18 cellular contexts compared by ENCODE assay signal in the genomic region with DNA sequence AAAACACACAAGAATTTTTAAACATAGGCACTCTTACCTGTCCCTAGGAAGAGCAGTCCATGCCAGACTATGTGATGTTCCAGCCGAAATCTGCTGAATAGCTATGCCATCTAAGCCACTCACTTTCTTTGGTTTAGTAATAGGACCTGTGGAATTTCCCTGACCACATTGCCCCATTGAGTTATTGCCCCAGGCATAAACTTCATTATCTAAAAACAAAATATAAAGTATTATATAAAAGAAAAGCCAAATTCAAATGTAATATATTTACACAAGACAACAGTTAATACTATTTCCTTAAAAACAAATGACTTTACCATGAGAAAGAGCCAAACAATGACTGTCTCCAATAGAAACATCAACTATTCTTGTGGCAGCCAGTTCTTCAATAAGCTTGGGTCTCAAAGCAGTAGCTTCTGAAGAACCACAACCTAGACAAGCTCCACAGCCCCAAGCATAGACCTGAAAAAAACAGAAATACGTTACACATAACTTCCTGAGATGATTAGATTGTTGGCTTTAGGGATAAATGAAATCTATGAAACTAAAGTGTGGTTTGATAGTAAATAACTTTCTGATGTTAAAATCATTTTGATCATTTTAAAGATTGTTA.
DNase-seq lines count a peak whose midpoint lies in the region; ATAC-seq and TF ChIP-seq lines count a peak whose summit lies in the region.
"Had no signal": no experiment of that assay in that cellular context is flagged by ENCODE, and none has a peak within 500 bp of the region (broad histone marks: within the 10 kb centered on the region; RNA-seq: fewer than 3 reads in every experiment).

No MANE protein-coding gene starts in this region.

- no peaks in the 10 kb centered on the region; a peak in 1 of 4 replicates for H3K79me1 ChIP-seq in IMR-90 (ENCODE audit: low read depth in 1 of 2, low read length in 2 of 2)

- H3K79me2 ChIP-seq in neural progenitor cell (ENCODE audit: low read depth), result no peaks in the 10 kb centered on the region

- H3K36me3 ChIP-seq in IMR-90 (ENCODE audit: control insufficient read depth, insufficient read depth, low read length) (peaks cover 28% of the 10 kb centered on the region), adipocyte (ENCODE audit: control insufficient read depth, insufficient read depth, low read length, severe bottlenecking) (peaks cover 80% of the 10 kb centered on the region), neural progenitor cell (peaks cover 11% of the 10 kb centered on the region)

- H3K27ac ChIP-seq in IMR-90 (ENCODE audit: insufficient read depth, low read length) (no peak overlapping the region), neural progenitor cell (peak overlapping the region; percentile 31)
- H3K27ac ChIP-seq: BLaER1 treated with 17β-estradiol and CSF1 and Interleukin-3, amounts not matched to agents 10 nM and 100 nM; Peyer's patch had no signal

- TF ChIP-seq RAD21 in IMR-90 (IDR thresholded peaks at IDR 0.05; ENCODE audit: low read length), result no peak

- H3K9me3 ChIP-seq in IMR-90 (ENCODE audit: control insufficient read depth, insufficient read depth, low read length), result peaks cover 8% of the 10 kb centered on the region
- H3K9me3 ChIP-seq in adipocyte (ENCODE audit: control insufficient read depth, low read length), result peaks cover 15% of the 10 kb centered on the region
- H3K9me3 ChIP-seq in neural progenitor cell (ENCODE audit: low read depth), result no peaks in the 10 kb centered on the region
- H3K9me3 ChIP-seq: Peyer's patch had no signal

- BruUV-seq in IMR-90 (replicated peaks; lab: Mats Ljungman, UMichigan), result no TSS peak

- CTCF ChIA-PET in IMR-90 (lab: Yijun Ruan, JAX), result no interaction called here

- H2AFZ ChIP-seq in IMR-90 (replicated peaks; ENCODE audit: low read length, poor library complexity), result no peak overlapping the region
- no peak overlapping the region for H2AFZ ChIP-seq in neural progenitor cell (replicated peaks)

- no peak overlapping the region for H2AK9ac ChIP-seq in IMR-90 (replicated peaks; ENCODE audit: low read depth, low read length, poor library complexity)

- H3K4ac ChIP-seq in IMR-90 (ENCODE audit: low read depth, low read length), result no peak overlapping the region

- no peak overlapping the region for H2BK120ac ChIP-seq in IMR-90 (ENCODE audit: low read depth, low read length)

- H2BK5ac ChIP-seq in IMR-90 (ENCODE audit: low read depth, low read length, poor library complexity, severe bottlenecking), result no peak overlapping the region

- H3K9me3 Mint-ChIP-seq in neural progenitor cell, result no peaks in the 10 kb centered on the region

- no peak overlapping the region for H3K4me3 Mint-ChIP-seq in neural progenitor cell

- ATAC-seq in IMR-90 (ENCODE audit: low read depth) (no peak), HG03469 (IDR thresholded peaks at IDR 0.05; ENCODE audit: unreplicated experiment) (no peak)
- ATAC-seq: Right ventricle myocardium inferior had no signal

- H3K14ac ChIP-seq in IMR-90 (replicated peaks; ENCODE audit: low read depth, low read length), result no peak overlapping the region; the same call in 1 of the 2 replicates

- no peak overlapping the region for H4K8ac ChIP-seq in IMR-90 (ENCODE audit: low read depth in 2 of 2, low read length in 2 of 2)

- no peaks in the 10 kb centered on the region for H3K4me1 Mint-ChIP-seq in neural progenitor cell

- intact Hi-C loops in IMR-90 (cut with micrococcal nuclease), result no loop called here

- no peak overlapping the region for H2BK20ac ChIP-seq in IMR-90 (ENCODE audit: low read depth, low read length)

- H3K4me3 ChIP-seq in IMR-90 (ENCODE audit: insufficient read depth, low read depth, low read length), result no peak overlapping the region
- no peak overlapping the region for H3K4me3 ChIP-seq in adipocyte (ENCODE audit: low read length)
- H3K4me3 ChIP-seq in neural progenitor cell, result no peak overlapping the region
- H3K4me3 ChIP-seq: BLaER1 treated with 17β-estradiol and CSF1 and Interleukin-3, amounts not matched to agents 10 nM and 100 nM; Peyer's patch had no signal

- no peak overlapping the region for H2BK15ac ChIP-seq in IMR-90 (ENCODE audit: low read depth, low read length)

- peaks cover 13% of the 10 kb centered on the region for H3F3A ChIP-seq in neural progenitor cell (ENCODE audit: low read depth)

- POLR2A ChIA-PET in IMR-90 (lab: Charles Lee; ENCODE audit: unreplicated experiment), result no interaction called here

- no peak overlapping the region for H4K91ac ChIP-seq in IMR-90 (ENCODE audit: insufficient read depth, low read depth, low read length)

- no peak overlapping the region for H4K5ac ChIP-seq in IMR-90 (ENCODE audit: low read depth, low read length)

- H3K9ac ChIP-seq in IMR-90 (ENCODE audit: low read depth, low read length) (no peak overlapping the region), adipocyte (ENCODE audit: low read length) (no peak overlapping the region), neural progenitor cell (no peak overlapping the region)
- H3K9ac ChIP-seq: BLaER1 treated with 17β-estradiol and CSF1 and Interleukin-3, amounts not matched to agents 10 nM and 100 nM had no signal

- H3K36me3 Mint-ChIP-seq in neural progenitor cell, result peaks cover 19% of the 10 kb centered on the region

- TF ChIP-seq CTCF in IMR-90 (conservative IDR thresholded peaks at IDR 0.05; ENCODE audit: low read depth, low read length) (no peak), neural progenitor cell (IDR thresholded peaks at IDR 0.05) (no peak)

- no peak overlapping the region for H3K18ac ChIP-seq in IMR-90 (ENCODE audit: low read depth, low read length)

- no peak overlapping the region for H3K27ac Mint-ChIP-seq in neural progenitor cell

- no peaks in the 10 kb centered on the region for H3K9me1 ChIP-seq in IMR-90 (ENCODE audit: insufficient read depth, low read length)

- H3K27me3 ChIP-seq in IMR-90 (ENCODE audit: control insufficient read depth, insufficient read depth, low read length) (no peaks in the 10 kb centered on the region), adipocyte (replicated peaks; ENCODE audit: control insufficient read depth, insufficient read depth, low read length) (no peaks in the 10 kb centered on the region), neural progenitor cell (no peaks in the 10 kb centered on the region)
- H3K27me3 ChIP-seq: BLaER1 treated with 17β-estradiol and CSF1 and Interleukin-3, amounts not matched to agents 10 nM and 100 nM; Peyer's patch had no signal

- H3K4me2 ChIP-seq in IMR-90 (ENCODE audit: low read depth, low read length) (no peak overlapping the region), neural progenitor cell (no peak overlapping the region)
- H3K4me2 ChIP-seq: BLaER1 treated with 17β-estradiol and CSF1 and Interleukin-3, amounts not matched to agents 10 nM and 100 nM had no signal

- dilution Hi-C loops in IMR-90 (cut with HindIII; ENCODE audit: low sequenced_read_pairs, unreplicated experiment), result no loop called here

- no CpG with 5 or more reads among the region's 2 CpGs for WGBS in IMR-90 (ENCODE audit: extremely low coverage in 2 of 2, insufficient read length in 1 of 2), 2 experiments

- peak; percentile 15 for DNase-seq in ELR (ENCODE audit: low read depth)
- peak; percentile 4 for DNase-seq in IMR-90
- peak; percentile 64 for DNase-seq in adipocyte (ENCODE audit: low read depth)
- no peak for DNase-seq in neural progenitor cell (ENCODE audit: low spot score)
- no peak for DNase-seq in anterior cingulate cortex (lab: John Stamatoyannopoulos, UW)
- no peak for DNase-seq in DMS153 treated with DMSO at 0.1 percent for 48 hours (lab: John Stamatoyannopoulos, UW; ENCODE audit: unreplicated experiment)
- DNase-seq: DMS79, Karpas-422, MM.1S, NCI-H1092, NCI-H146, NCI-H2029 treated with DMSO at 0.1 percent for 48 hours, NCI-H2171 treated with DMSO at 0.1 percent for 48 hours, NCI-H446, Peyer's patch had no signal

- no peak overlapping the region for H3K56ac ChIP-seq in IMR-90 (ENCODE audit: extremely low read depth, insufficient read depth, low read length)

- H3K4me1 ChIP-seq in IMR-90 (ENCODE audit: control insufficient read depth, insufficient read depth, low read length) (no peaks in the 10 kb centered on the region; the same call in 1 of the 2 replicates), adipocyte (ENCODE audit: control insufficient read depth, insufficient read depth, low read length) (no peaks in the 10 kb centered on the region), neural progenitor cell (no peaks in the 10 kb centered on the region)
- H3K4me1 ChIP-seq: BLaER1 treated with 17β-estradiol and CSF1 and Interleukin-3, amounts not matched to agents 10 nM and 100 nM; Peyer's patch had no signal

- no peak overlapping the region for H3K23ac ChIP-seq in IMR-90 (ENCODE audit: low read depth, low read length)

- no peak overlapping the region for H2AK5ac ChIP-seq in IMR-90 (ENCODE audit: low read depth, low read length)

- TF ChIP-seq POLR2A in IMR-90 (IDR thresholded peaks at IDR 0.05; ENCODE audit: low read depth, low read length), result no peak

- peaks cover 2% of the 10 kb centered on the region for H3K27me3 Mint-ChIP-seq in neural progenitor cell (ENCODE audit: insufficient read depth, low read depth)

- H4K20me1 ChIP-seq in IMR-90 (ENCODE audit: insufficient read depth, low read length), result no peaks in the 10 kb centered on the region
- H4K20me1 ChIP-seq in neural progenitor cell (ENCODE audit: low read depth), result no peaks in the 10 kb centered on the region

- in situ Hi-C loops in IMR-90 (cut with MboI; ENCODE audit: low sequenced_read_pairs), result no loop called here

TF ChIP-seq in IMR-90, 13 proteins besides CTCF, POLR2A, EP300 and RAD21 (continues in another document):
- no peak for TF ChIP-seq SMC3 (IDR thresholded peaks at IDR 0.05; ENCODE audit: low read depth, low read length)
- no peak for TF ChIP-seq NFE2L2 (IDR thresholded peaks at IDR 0.05; ENCODE audit: low read depth, low read length)
- TF ChIP-seq CEBPB (IDR thresholded peaks at IDR 0.05; ENCODE audit: low read depth, low read length), result no peak
- TF ChIP-seq BHLHE40 (IDR thresholded peaks at IDR 0.05; ENCODE audit: low read depth, low read length), result no peak
- TF ChIP-seq RCOR1 (IDR thresholded peaks at IDR 0.05; ENCODE audit: insufficient replicate concordance, low read length), result no peak
- TF ChIP-seq FOS (IDR thresholded peaks at IDR 0.05; ENCODE audit: low read depth, low read length), result no peak
- TF ChIP-seq, protein P1, sequence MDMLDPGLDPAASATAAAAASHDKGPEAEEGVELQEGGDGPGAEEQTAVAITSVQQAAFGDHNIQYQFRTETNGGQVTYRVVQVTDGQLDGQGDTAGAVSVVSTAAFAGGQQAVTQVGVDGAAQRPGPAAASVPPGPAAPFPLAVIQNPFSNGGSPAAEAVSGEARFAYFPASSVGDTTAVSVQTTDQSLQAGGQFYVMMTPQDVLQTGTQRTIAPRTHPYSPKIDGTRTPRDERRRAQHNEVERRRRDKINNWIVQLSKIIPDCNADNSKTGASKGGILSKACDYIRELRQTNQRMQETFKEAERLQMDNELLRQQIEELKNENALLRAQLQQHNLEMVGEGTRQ (IDR thresholded peaks at IDR 0.05; ENCODE audit: low read depth, low read length), result no peak
- TF ChIP-seq MAZ (IDR thresholded peaks at IDR 0.05; ENCODE audit: borderline replicate concordance, low read depth, low read length), result no peak

Comparison
In these comparisons a context has a peak if more than half of its experiments do, and no peak if none do; other contexts are left out.
1. DNase-seq: peak in ELR (single experiment), IMR-90 (single experiment) and adipocyte (single experiment); none in neural progenitor cell (single experiment), anterior cingulate cortex (0 of 58) and DMS153 treated with DMSO at 0.1 percent for 48 hours (single experiment).